ENCODE assay signal across 9 cellular contexts in genomic region chr4:133147922-133148689, GRCh38. TPM values are rescaled to one million over a fixed set of nuclear protein-coding genes. Genes with fewer than 3 reads are reported as not detected.
DNase-seq lines count a peak whose midpoint lies in the region; ATAC-seq and TF ChIP-seq lines count a peak whose summit lies in the region.
"Had no signal": no experiment of that assay in that cellular context is flagged by ENCODE, and none has a peak within 500 bp of the region (broad histone marks: within the 10 kb centered on the region; RNA-seq: fewer than 3 reads in every experiment).

No MANE protein-coding gene starts in this region.

- peak overlapping the region; percentile 70 for H2AFZ ChIP-seq in parathyroid adenoma
- H2AFZ ChIP-seq in PC-9: no peak overlapping the region

- H3K9me3 Mint-ChIP-seq in T-helper 1 cell treated with Interleukin-12 subunit alpha and Interleukin-12 subunit beta and Interleukin-4 antibody, amounts not matched to agents 30 μg/mL and 1 μg/mL, for 36 hours: no peaks in the 10 kb centered on the region

- no peaks in the 10 kb centered on the region for H3F3A ChIP-seq in PC-9 (ENCODE audit: insufficient read depth, low read depth)

- peaks cover 86% of the 10 kb centered on the region for H3K27me3 Mint-ChIP-seq in T-helper 1 cell treated with Interleukin-12 subunit alpha and Interleukin-12 subunit beta and Interleukin-4 antibody, amounts not matched to agents 30 μg/mL and 1 μg/mL, for 36 hours (ENCODE audit: low read depth)

- H3K9me2 ChIP-seq in PC-9 (ENCODE audit: insufficient read depth): no peaks in the 10 kb centered on the region

- peak overlapping the region; percentile 42 for H3K4me3 Mint-ChIP-seq in T-helper 1 cell treated with Interleukin-12 subunit alpha and Interleukin-12 subunit beta and Interleukin-4 antibody, amounts not matched to agents 30 μg/mL and 1 μg/mL, for 36 hours

- no peak overlapping the region for H3K27ac ChIP-seq in SK-N-MC
- no peak overlapping the region for H3K27ac ChIP-seq in parathyroid adenoma
- H3K27ac ChIP-seq in PC-9: no peak overlapping the region
- H3K27ac ChIP-seq: VCaP had no signal

- H3K4me2 ChIP-seq in parathyroid adenoma (ENCODE audit: low read length) (peak overlapping the region; percentile 69), PC-9 (no peak overlapping the region)

- DNase-seq in T-helper 1 cell (no peak), SK-N-MC (ENCODE audit: low read depth, low spot score) (no peak), globus pallidus (ENCODE audit: low spot score) (peak; percentile 80), activated gamma-delta T cell (lab: John Stamatoyannopoulos, UW) (no peak), PC-9 (no peak)

- CTCF ChIA-PET in PC-9 (lab: Charles Lee): no interaction called here

- no peaks in the 10 kb centered on the region for H4K20me1 ChIP-seq in PC-9 (ENCODE audit: insufficient read depth)

- no peak for TF ChIP-seq CTCF in parathyroid adenoma (IDR thresholded peaks at IDR 0.05)
- no peak for TF ChIP-seq CTCF in PC-9 (conservative IDR thresholded peaks at IDR 0.05)

- POLR2A ChIA-PET in PC-9 (lab: Charles Lee; ENCODE audit: unreplicated experiment): no interaction called here

- H3K4me1 ChIP-seq in parathyroid adenoma (no peaks in the 10 kb centered on the region), PC-9 (replicated peaks; ENCODE audit: insufficient read depth) (no peaks in the 10 kb centered on the region)

- H3K27ac Mint-ChIP-seq in T-helper 1 cell treated with Interleukin-12 subunit alpha and Interleukin-12 subunit beta and Interleukin-4 antibody, amounts not matched to agents 30 μg/mL and 1 μg/mL, for 36 hours: peak overlapping the region; percentile 59

- H3K9ac ChIP-seq in SK-N-MC (ENCODE audit: insufficient read length) (peak overlapping the region; percentile 14), parathyroid adenoma (no peak overlapping the region)

- H3K79me2 ChIP-seq in parathyroid adenoma: no peaks in the 10 kb centered on the region
- no peaks in the 10 kb centered on the region for H3K79me2 ChIP-seq in PC-9 (ENCODE audit: low read depth)

- peaks cover 18% of the 10 kb centered on the region for H3K4me1 Mint-ChIP-seq in T-helper 1 cell treated with Interleukin-12 subunit alpha and Interleukin-12 subunit beta and Interleukin-4 antibody, amounts not matched to agents 30 μg/mL and 1 μg/mL, for 36 hours (ENCODE audit: low read depth)

- no peak for ATAC-seq in HG02938 (IDR thresholded peaks at IDR 0.05; ENCODE audit: unreplicated experiment)

- H3K4me3 ChIP-seq in SK-N-MC (peak overlapping the region; percentile 90), parathyroid adenoma (ENCODE audit: low read depth, low read length) (peak overlapping the region; percentile 62), PC-9 (no peak overlapping the region)

- BruUV-seq in PC-9 (replicated peaks; lab: Mats Ljungman, UMichigan): no TSS peak

- intact Hi-C loops in PC-9 (cut with micrococcal nuclease; ENCODE audit: unreplicated experiment): loop anchor here (5.0 to 10.0 kb wide), 3 partner anchors 337 to 1759 kb away; no protein-coding TSS in a partner anchor

- H3K27me3 ChIP-seq in parathyroid adenoma (ENCODE audit: control insufficient read depth, insufficient read depth, low read length) (peaks cover 14% of the 10 kb centered on the region), PC-9 (ENCODE audit: insufficient read depth, low read depth) (no peaks in the 10 kb centered on the region)

- no peaks in the 10 kb centered on the region for H3K9me3 ChIP-seq in SK-N-MC (ENCODE audit: low read depth, low read length)
- H3K9me3 ChIP-seq in parathyroid adenoma (ENCODE audit: control insufficient read depth, low read length): no peaks in the 10 kb centered on the region
- no peaks in the 10 kb centered on the region for H3K9me3 ChIP-seq in PC-9 (ENCODE audit: insufficient read depth, low read depth)

- H3K36me3 ChIP-seq in SK-N-MC (ENCODE audit: insufficient read depth, low read length) (no peaks in the 10 kb centered on the region), parathyroid adenoma (ENCODE audit: control insufficient read depth, insufficient read depth, low read length) (no peaks in the 10 kb centered on the region), PC-9 (ENCODE audit: low read depth) (no peaks in the 10 kb centered on the region)

- peaks cover 6% of the 10 kb centered on the region for H3K36me3 Mint-ChIP-seq in T-helper 1 cell treated with Interleukin-12 subunit alpha and Interleukin-12 subunit beta and Interleukin-4 antibody, amounts not matched to agents 30 μg/mL and 1 μg/mL, for 36 hours (ENCODE audit: low read depth)

RNA-seq across cellular contexts. Expression of gene PCDH10, which starts 1.0 kb away (rescaled TPM):
- total RNA-seq in PC-9 (2021): not detected in 2 replicates
